5 cellular contexts compared by ENCODE assay signal in genomic region chr10:132430231-132430743, GRCh38.
"Had no signal": no experiment of that assay in that cellular context is flagged by ENCODE, and none has a peak within 500 bp of the region (broad histone marks: within the 10 kb centered on the region; RNA-seq: fewer than 3 reads in every experiment).

No MANE protein-coding gene starts in this region.

- H3K9me3 ChIP-seq: esophagus muscularis mucosa, pancreas, vagina had no signal

- DNase-seq: activated CD4-positive, alpha-beta T cell treated with anti-CD3 and anti-CD28 coated beads, Interleukin-2, amount 10 ng/mL, durations not matched to agents 24 days and 14 days; natural killer cell had no signal

- H3K36me3 ChIP-seq: pancreas, vagina had no signal

- H3K27ac ChIP-seq: esophagus muscularis mucosa, pancreas, vagina had no signal

- H3K4me3 ChIP-seq: esophagus muscularis mucosa, pancreas, vagina had no signal

- H3K27me3 ChIP-seq: esophagus muscularis mucosa, pancreas, vagina had no signal
